Comparison of ENCODE assay signal across 23 cellular contexts in genomic region chr2:212891580-212891979, GRCh38.
"Had no signal": no experiment of that assay in that cellular context is flagged by ENCODE, and none has a peak within 500 bp of the region (broad histone marks: within the 10 kb centered on the region; RNA-seq: fewer than 3 reads in every experiment).

No MANE protein-coding gene starts in this region.

- H3K4me3 ChIP-seq: heart right ventricle, left lung, right lobe of liver, thoracic aorta, tibial nerve, upper lobe of right lung, vagina had no signal

- H3K36me3 ChIP-seq: heart right ventricle, left lung, neutrophil, right lobe of liver, thoracic aorta, tibial nerve, upper lobe of right lung, vagina had no signal

- DNase-seq: effector CD4-positive, alpha-beta T cell; foreskin keratinocyte; glutamatergic neuron; heart right ventricle; left cardiac atrium; left lung; naive thymus-derived CD4-positive, alpha-beta T cell; right lobe of liver; small intestine; stimulated activated CD4-positive, alpha-beta T cell treated with anti-CD3 and anti-CD28 coated beads, Interleukin-15, amount 100 ng/mL, for 24 hours; stimulated activated CD4-positive, alpha-beta T cell treated with anti-CD3 and anti-CD28 coated beads, Interleukin-2, amount 100 ng/mL, for 48 hours; stimulated activated naive B cell treated with anti-CD40 and anti-IgM and Interleukin-4, amounts not matched to agents 10 μg/mL and 1 μg/mL and 100 μg/mL, for 72 hours; upper lobe of right lung had no signal

- H2AFZ ChIP-seq: parathyroid adenoma had no signal

- H3K4me1 ChIP-seq: foreskin keratinocyte, left lung, parathyroid adenoma, right lobe of liver, upper lobe of right lung, vagina had no signal

- H3K9ac ChIP-seq: parathyroid adenoma had no signal

- H3K27ac Mint-ChIP-seq: naive thymus-derived CD4-positive, alpha-beta T cell; nephron; progenitor cell of endocrine pancreas; stimulated activated naive B cell treated with anti-CD40 and anti-IgM and Interleukin-4, amounts not matched to agents 10 μg/mL and 1 μg/mL and 100 μg/mL, for 72 hours; stimulated activated naive CD8-positive, alpha-beta T cell treated with anti-CD3 and anti-CD28 coated beads, Interleukin-15, Interleukin-2, amounts not matched to agents 100 ng/mL and 50 ng/mL, for 24 hours had no signal

- H3K27me3 Mint-ChIP-seq: naive thymus-derived CD4-positive, alpha-beta T cell; progenitor cell of endocrine pancreas; stimulated activated naive B cell treated with anti-CD40 and anti-IgM and Interleukin-4, amounts not matched to agents 10 μg/mL and 1 μg/mL and 100 μg/mL, for 72 hours; stimulated activated naive CD8-positive, alpha-beta T cell treated with anti-CD3 and anti-CD28 coated beads, Interleukin-15, Interleukin-2, amounts not matched to agents 100 ng/mL and 50 ng/mL, for 24 hours had no signal

- H3K4me3 Mint-ChIP-seq: naive thymus-derived CD4-positive, alpha-beta T cell; nephron; stimulated activated naive B cell treated with anti-CD40 and anti-IgM and Interleukin-4, amounts not matched to agents 10 μg/mL and 1 μg/mL and 100 μg/mL, for 72 hours; stimulated activated naive CD8-positive, alpha-beta T cell treated with anti-CD3 and anti-CD28 coated beads, Interleukin-15, Interleukin-2, amounts not matched to agents 100 ng/mL and 50 ng/mL, for 24 hours had no signal

- H3K27me3 ChIP-seq: foreskin keratinocyte, heart right ventricle, left lung, neutrophil, right lobe of liver, tibial nerve, upper lobe of right lung, vagina had no signal

- H3K27ac ChIP-seq: dorsolateral prefrontal cortex, epithelial cell of prostate, foreskin keratinocyte, heart right ventricle, left lung, neutrophil, parathyroid adenoma, right lobe of liver, thoracic aorta, tibial nerve, upper lobe of right lung, vagina had no signal

- H3K79me2 ChIP-seq: parathyroid adenoma had no signal

- FAIRE-seq: small intestine had no signal

- H3K9me3 ChIP-seq: neutrophil, right lobe of liver, thoracic aorta, upper lobe of right lung, vagina had no signal

- H3K36me3 Mint-ChIP-seq: naive thymus-derived CD4-positive, alpha-beta T cell had no signal
